1 cellular context compared by ENCODE assay signal in genomic region chr20:32775240-32775991, GRCh38.
TF ChIP-seq lines count a peak whose summit lies in the region.

No MANE protein-coding gene starts in this region.

TF ChIP-seq in IMR-90, 13 proteins besides CTCF, POLR2A, EP300 and RAD21 (continued from another document):
- TF ChIP-seq CEBPB (IDR thresholded peaks at IDR 0.05; ENCODE audit: low read depth, low read length): no peak
- no peak for TF ChIP-seq NFE2L2 (IDR thresholded peaks at IDR 0.05; ENCODE audit: low read depth, low read length)
- TF ChIP-seq ELK1 (IDR thresholded peaks at IDR 0.05; ENCODE audit: borderline replicate concordance, low read depth, low read length): no peak
- TF ChIP-seq FOS (IDR thresholded peaks at IDR 0.05; ENCODE audit: low read depth, low read length): no peak
- TF ChIP-seq MAFK (IDR thresholded peaks at IDR 0.05; ENCODE audit: low read depth, low read length): no peak
- no peak for TF ChIP-seq MXI1 (IDR thresholded peaks at IDR 0.05; ENCODE audit: borderline replicate concordance, low read depth, low read length)
- TF ChIP-seq MAZ (IDR thresholded peaks at IDR 0.05; ENCODE audit: borderline replicate concordance, low read depth, low read length): no peak
- TF ChIP-seq USF2 (IDR thresholded peaks at IDR 0.05; ENCODE audit: low read depth, low read length): no peak
- TF ChIP-seq CHD1 (IDR thresholded peaks at IDR 0.05; ENCODE audit: low read depth, low read length): no peak
- no peak for TF ChIP-seq RFX5 (IDR thresholded peaks at IDR 0.05; ENCODE audit: low read depth, low read length)
- no peak for TF ChIP-seq RCOR1 (IDR thresholded peaks at IDR 0.05; ENCODE audit: insufficient replicate concordance, low read length)
